ENCODE assay signal across 9 cellular contexts in the genomic region with DNA sequence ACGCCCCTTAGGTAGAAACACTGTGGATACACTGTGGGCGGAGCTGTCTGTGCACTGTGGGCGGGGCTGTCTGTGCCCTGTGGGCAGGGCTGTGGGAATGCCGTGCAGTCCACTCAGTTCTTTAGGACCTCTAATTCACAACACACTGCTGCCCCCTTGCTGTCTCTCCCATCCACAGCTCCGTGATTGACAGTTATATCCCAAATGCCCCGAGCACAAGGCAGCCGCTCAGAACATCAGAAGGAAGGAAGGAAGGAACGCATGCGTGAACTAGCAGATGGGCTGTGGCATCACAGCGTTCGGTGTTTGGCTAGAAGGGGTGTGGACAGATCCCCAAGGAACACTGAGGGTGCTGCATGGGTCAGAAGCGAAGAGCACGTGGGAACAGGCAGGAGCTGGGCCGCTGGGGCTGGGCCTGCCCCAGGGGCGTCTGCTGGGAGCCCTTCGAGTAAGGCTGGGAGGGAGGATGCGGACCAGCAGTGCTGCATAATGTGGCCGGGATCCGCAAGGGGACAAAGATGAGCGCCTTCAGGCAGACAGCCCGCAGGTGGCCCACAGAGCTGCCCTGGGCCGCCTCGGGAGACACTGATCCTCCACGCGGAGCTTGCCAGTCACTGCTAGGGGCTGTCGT. TPM values are rescaled to one million over a fixed set of nuclear protein-coding genes. Genes with fewer than 3 reads are reported as not detected.
A peak's percentile ranks its signal among the peaks of the same experiment; 100 is the strongest.
DNase-seq lines count a peak whose midpoint lies in the region; ATAC-seq lines count a peak whose summit lies in the region.
"Had no signal": no experiment of that assay in that cellular context is flagged by ENCODE, and none has a peak within 500 bp of the region (broad histone marks: within the 10 kb centered on the region; RNA-seq: fewer than 3 reads in every experiment).

No MANE protein-coding gene starts in this region.

- peak; percentile 20 for DNase-seq in SKM-1 treated with dmso at 0.1 percent for 144 hours (lab: John Stamatoyannopoulos, UW; ENCODE audit: unreplicated experiment)
- no peak for DNase-seq in SKM-1 (lab: John Stamatoyannopoulos, UW; ENCODE audit: unreplicated experiment)
- DNase-seq in NCI-H748 treated with DMSO at 0.1 percent for 48 hours (lab: John Stamatoyannopoulos, UW), result peak; percentile 59
- peak; percentile 85 for DNase-seq in ecto neural progenitor cell (ENCODE audit: low spot score)
- DNase-seq in myocyte (ENCODE audit: low read depth), result peak; percentile 45
- no peak for DNase-seq in activated CD8-positive, alpha-beta T cell treated with anti-CD3 and anti-CD28 coated beads, Interleukin-2, amount 10 ng/mL, durations not matched to agents 7 days and 5 days
- no peak for DNase-seq in activated CD8-positive, alpha-beta memory T cell treated with anti-CD3 and anti-CD28 coated beads, Interleukin-2, amount 50 U/mL, for 4 hours
- DNase-seq: activated naive CD8-positive, alpha-beta T cell treated with anti-CD3 and anti-CD28 coated beads, Interleukin-2, amount 10 ng/mL, durations not matched to agents 7 days and 5 days had no signal

- H3K4me3 Mint-ChIP-seq in activated CD8-positive, alpha-beta T cell treated with anti-CD3 and anti-CD28 coated beads, Interleukin-2, amount 10 ng/mL, durations not matched to agents 7 days and 5 days, result no peak overlapping the region
- H3K4me3 Mint-ChIP-seq: activated naive CD8-positive, alpha-beta T cell treated with anti-CD3 and anti-CD28 coated beads, Interleukin-2, amount 10 ng/mL, durations not matched to agents 7 days and 5 days had no signal

- peaks cover 11% of the 10 kb centered on the region for H3K36me3 Mint-ChIP-seq in activated CD8-positive, alpha-beta T cell treated with anti-CD3 and anti-CD28 coated beads, Interleukin-2, amount 10 ng/mL, durations not matched to agents 7 days and 5 days (ENCODE audit: low read depth)

- peaks cover 29% of the 10 kb centered on the region for H3K4me1 Mint-ChIP-seq in activated CD8-positive, alpha-beta T cell treated with anti-CD3 and anti-CD28 coated beads, Interleukin-2, amount 10 ng/mL, durations not matched to agents 7 days and 5 days (ENCODE audit: low read depth)

- no peaks in the 10 kb centered on the region for H3K9me3 Mint-ChIP-seq in activated CD8-positive, alpha-beta T cell treated with anti-CD3 and anti-CD28 coated beads, Interleukin-2, amount 10 ng/mL, durations not matched to agents 7 days and 5 days (ENCODE audit: insufficient read depth)
- H3K9me3 Mint-ChIP-seq: activated naive CD8-positive, alpha-beta T cell treated with anti-CD3 and anti-CD28 coated beads, Interleukin-2, amount 10 ng/mL, durations not matched to agents 7 days and 5 days had no signal

- H3K27ac Mint-ChIP-seq in activated CD8-positive, alpha-beta T cell treated with anti-CD3 and anti-CD28 coated beads, Interleukin-2, amount 10 ng/mL, durations not matched to agents 7 days and 5 days, result no peak overlapping the region
- H3K27ac Mint-ChIP-seq: activated naive CD8-positive, alpha-beta T cell treated with anti-CD3 and anti-CD28 coated beads, Interleukin-2, amount 10 ng/mL, durations not matched to agents 7 days and 5 days had no signal

- H3K27me3 Mint-ChIP-seq in activated CD8-positive, alpha-beta T cell treated with anti-CD3 and anti-CD28 coated beads, Interleukin-2, amount 10 ng/mL, durations not matched to agents 7 days and 5 days (ENCODE audit: low read depth), result no peaks in the 10 kb centered on the region
- H3K27me3 Mint-ChIP-seq: activated naive CD8-positive, alpha-beta T cell treated with anti-CD3 and anti-CD28 coated beads, Interleukin-2, amount 10 ng/mL, durations not matched to agents 7 days and 5 days had no signal

- no peak for ATAC-seq in activated CD4-positive, CD25-positive, alpha-beta regulatory T cell treated with anti-CD3 and anti-CD28 coated beads, Interleukin-2, amount 50 U/mL, for 24 hours
- ATAC-seq in activated CD8-positive, alpha-beta T cell treated with anti-CD3 and anti-CD28 coated beads, Interleukin-2, amount 10 ng/mL, durations not matched to agents 7 days and 5 days, result no peak

- POLR2A ChIA-PET in activated CD8-positive, alpha-beta T cell treated with anti-CD3 and anti-CD28 coated beads, Interleukin-2, amount 10 ng/mL, durations not matched to agents 7 days and 5 days (lab: Charles Lee), result interaction anchor here (0.6 kb wide), 1 partner anchor 10 kb away, joined by 3 read pairs; no protein-coding TSS in a partner anchor

- CTCF ChIA-PET in activated CD8-positive, alpha-beta T cell treated with anti-CD3 and anti-CD28 coated beads, Interleukin-2, amount 10 ng/mL, durations not matched to agents 7 days and 5 days (lab: Charles Lee), result no interaction called here

RNA-seq across cellular contexts. Expression of gene ACOX3, which starts 29.8 kb away (rescaled TPM):
- total RNA-seq in myocyte, result 24.7 and 31.7 TPM in 2 replicates
- polyA plus RNA-seq in myocyte (2012), result 17.7 TPM
- 10 to 100 TPM; 13.2 to 13.6 TPM for total RNA-seq in activated CD8-positive, alpha-beta T cell treated with anti-CD3 and anti-CD28 coated beads, Interleukin-2, amount 10 ng/mL, durations not matched to agents 7 days and 5 days

RNA-seq across cellular contexts. Expression of gene TRMT44, which starts 29.8 kb away (rescaled TPM):
- 20.1 and 23.9 TPM in 2 replicates for total RNA-seq in myocyte
- 9.9 TPM for polyA plus RNA-seq in myocyte (2012)
- total RNA-seq in activated CD8-positive, alpha-beta T cell treated with anti-CD3 and anti-CD28 coated beads, Interleukin-2, amount 10 ng/mL, durations not matched to agents 7 days and 5 days, result 10 to 100 TPM; 18.5 to 22.2 TPM

Comparison
In these comparisons a context has a peak if more than half of its experiments do, and no peak if none do; other contexts are left out.
1. DNase-seq: peak in SKM-1 treated with dmso at 0.1 percent for 144 hours (single experiment), NCI-H748 treated with DMSO at 0.1 percent for 48 hours (single experiment), ecto neural progenitor cell (single experiment) and myocyte (single experiment); none in SKM-1 (single experiment), activated CD8-positive, alpha-beta T cell treated with anti-CD3 and anti-CD28 coated beads, Interleukin-2, amount 10 ng/mL, durations not matched to agents 7 days and 5 days (single experiment) and activated CD8-positive, alpha-beta memory T cell treated with anti-CD3 and anti-CD28 coated beads, Interleukin-2, amount 50 U/mL, for 4 hours (single experiment).